In the genomic region with DNA sequence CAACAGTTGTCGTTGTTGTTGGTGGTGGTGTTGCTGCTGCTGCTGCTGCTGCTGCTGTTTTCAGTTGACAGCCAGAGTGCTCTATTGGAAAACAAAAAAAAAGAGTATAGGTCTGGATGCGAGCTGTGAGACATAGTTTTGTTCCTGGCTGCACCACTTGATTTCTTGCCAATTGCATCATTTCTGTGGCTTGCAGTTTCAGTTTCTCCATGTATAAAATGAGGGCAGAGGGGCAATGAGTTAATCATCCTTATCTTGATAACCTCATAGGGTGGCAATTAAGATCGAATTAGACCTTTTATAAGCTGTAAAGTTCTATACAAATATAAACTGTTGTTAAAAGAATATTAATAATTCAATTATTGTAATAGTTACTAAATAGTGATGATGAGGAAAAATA, we compare ENCODE assay signal across 16 cellular contexts.
DNase-seq lines count a peak whose midpoint lies in the region; ATAC-seq, FAIRE-seq and TF ChIP-seq lines count a peak whose summit lies in the region.
"Had no signal": no experiment of that assay in that cellular context is flagged by ENCODE, and none has a peak within 500 bp of the region (broad histone marks: within the 10 kb centered on the region; RNA-seq: fewer than 3 reads in every experiment).

No MANE protein-coding gene starts in this region.

- H3K36me3 ChIP-seq in right atrium auricular region = no peaks in the 10 kb centered on the region
- no peaks in the 10 kb centered on the region for H3K36me3 ChIP-seq in mucosa of descending colon (ENCODE audit: low read depth)
- H3K36me3 ChIP-seq in HepG2 (replicated peaks in 1 of 2; ENCODE audit: control insufficient read depth in 1 of 2, insufficient read depth in 2 of 2, low read length in 2 of 2) = no peaks in the 10 kb centered on the region
- H3K36me3 ChIP-seq: neutrophil, sigmoid colon, upper lobe of left lung had no signal

- H3K4me1 ChIP-seq in right atrium auricular region (no peaks in the 10 kb centered on the region), mucosa of descending colon (ENCODE audit: low read depth) (no peaks in the 10 kb centered on the region), HepG2 (ENCODE audit: insufficient read depth, low read length) (no peaks in the 10 kb centered on the region)
- H3K4me1 ChIP-seq: sigmoid colon had no signal

- no peaks in the 10 kb centered on the region for H3K27me3 ChIP-seq in right atrium auricular region
- no peaks in the 10 kb centered on the region for H3K27me3 ChIP-seq in HepG2 (ENCODE audit: control insufficient read depth in 1 of 2, insufficient read depth in 2 of 2, low read length in 2 of 2)
- H3K27me3 ChIP-seq: neutrophil, sigmoid colon, upper lobe of left lung had no signal

- H3K4me2 ChIP-seq in HepG2 (ENCODE audit: low read depth, low read length) = no peak overlapping the region

- ATAC-seq in Right ventricle myocardium superior (ENCODE audit: poor library complexity) = peak; percentile 71
- ATAC-seq in mucosa of descending colon = no peak
- ATAC-seq in HepG2 = no peak

- 5% methylated on average over 3 of the region's 3 CpGs for WGBS in HepG2 (ENCODE audit: low lambda C conversion rate)

- no peak overlapping the region for H3K9ac ChIP-seq in HepG2 (ENCODE audit: insufficient read depth, low read depth, low read length)

- DNase-seq in Right ventricle myocardium superior = no peak
- no peak for DNase-seq in right atrium auricular region (ENCODE audit: low spot score)
- DNase-seq in OCI-M1 (lab: John Stamatoyannopoulos, UW) = peak; percentile 95
- DNase-seq in fibroblast of the aortic adventitia (ENCODE audit: low read depth) = peak; percentile 42
- no peak for DNase-seq in mucosa of descending colon
- DNase-seq in HepG2 (ENCODE audit: low spot score) = no peak
- no peak for DNase-seq in retina
- no peak for DNase-seq in kidney tubule cell (ENCODE audit: low spot score)
- DNase-seq: activated effector memory CD4-positive, alpha-beta T cell treated with anti-CD3 and anti-CD28 coated beads, Interleukin-2, amount 50 U/mL, for 16 hours; NCI-H226; sigmoid colon; stimulated activated CD4-positive, alpha-beta T cell treated with anti-CD3 and anti-CD28 coated beads, Interleukin-4, amount 100 ng/mL, for 24 hours; upper lobe of left lung had no signal

- H3K9me3 ChIP-seq in right atrium auricular region (no peaks in the 10 kb centered on the region), mucosa of descending colon (no peaks in the 10 kb centered on the region), HepG2 (ENCODE audit: low read length) (no peaks in the 10 kb centered on the region)
- H3K9me3 ChIP-seq: neutrophil, sigmoid colon, upper lobe of left lung had no signal

- TF ChIP-seq POLR2A in HepG2 (IDR thresholded peaks at IDR 0.05; ENCODE audit: insufficient read depth in 1 of 2, low read depth in 2 of 2, low read length in 2 of 2) = no peak

- H4K20me1 ChIP-seq in HepG2 (ENCODE audit: insufficient read depth, low read length) = no peaks in the 10 kb centered on the region

- H3K27ac ChIP-seq in right atrium auricular region (no peak overlapping the region), HepG2 (ENCODE audit: extremely low read length, insufficient read depth, low read length) (no peak overlapping the region)
- H3K27ac ChIP-seq: neutrophil, upper lobe of left lung, VCaP had no signal

- TF ChIP-seq CTCF in right atrium auricular region (IDR thresholded peaks at IDR 0.05) = no peak
- no peak for TF ChIP-seq CTCF in fibroblast of the aortic adventitia (IDR thresholded peaks at IDR 0.05; ENCODE audit: insufficient read depth, low read length)
- TF ChIP-seq CTCF in mucosa of descending colon (IDR thresholded peaks at IDR 0.05) = no peak
- no peak for TF ChIP-seq CTCF in HepG2 (CRISPR knock-in tag; IDR thresholded peaks at IDR 0.05)

- FAIRE-seq in HepG2 (lab: Jason Lieb, UNC) = no peak
- FAIRE-seq: frontal cortex had no signal

- intact Hi-C loops in Right ventricle myocardium superior (cut with DNase I) (no loop called here), mucosa of descending colon (cut with DNase I, micrococcal nuclease) (no loop called here), HepG2 (cut with micrococcal nuclease; ENCODE audit: unreplicated experiment) (no loop called here)

- in situ Hi-C loops in HepG2 (cut with HindIII; ENCODE audit: extremely low pct_ligation_motif_present, low pct_unique_long_range_greater_than_20kb) = no loop called here

- H2AFZ ChIP-seq in HepG2 (ENCODE audit: low read length) = no peak overlapping the region

- no peak for TF ChIP-seq RAD21 in HepG2 (CRISPR knock-in tag; IDR thresholded peaks at IDR 0.05)

- TF ChIP-seq EP300 in HepG2 (IDR thresholded peaks at IDR 0.05; ENCODE audit: low read depth in 2 of 2, low read length in 2 of 2) (no peak), HepG2 (CRISPR knock-in tag; IDR thresholded peaks at IDR 0.05; ENCODE audit: borderline replicate concordance) (no peak)

- H3K79me2 ChIP-seq in HepG2 (ENCODE audit: insufficient read depth, low read length) = no peaks in the 10 kb centered on the region

- CTCF ChIA-PET in HepG2 (lab: Yijun Ruan, JAX; ENCODE audit: low intra/inter-chr PET ratio, low total read pairs) = no interaction called here

- H3K4me3 ChIP-seq in right atrium auricular region = no peak overlapping the region
- no peak overlapping the region for H3K4me3 ChIP-seq in fibroblast of the aortic adventitia (ENCODE audit: low read depth, low read length)
- H3K4me3 ChIP-seq in mucosa of descending colon = no peak overlapping the region
- no peak overlapping the region for H3K4me3 ChIP-seq in HepG2 (replicated peaks in 1 of 3; ENCODE audit: insufficient read depth in 1 of 3, low read depth in 2 of 3, low read length in 3 of 3)
- H3K4me3 ChIP-seq: sigmoid colon, upper lobe of left lung had no signal

- POLR2A ChIA-PET in HepG2 (lab: Yijun Ruan, JAX) = no interaction called here

- no TSS peak for BruUV-seq in HepG2 (replicated peaks; lab: Mats Ljungman, UMichigan)

TF ChIP-seq in HepG2, 621 proteins besides CTCF, POLR2A, EP300 and RAD21:
- TF ChIP-seq ZNF564 (CRISPR knock-in tag; IDR thresholded peaks at IDR 0.05) (no peak), PITX1 (CRISPR knock-in tag; IDR thresholded peaks at IDR 0.05) (no peak), REXO4 (CRISPR knock-in tag; IDR thresholded peaks at IDR 0.05; ENCODE audit: borderline replicate concordance) (no peak), ZFP37 (CRISPR knock-in tag; IDR thresholded peaks at IDR 0.05; ENCODE audit: borderline replicate concordance) (no peak), NKX3-1 (CRISPR knock-in tag; IDR thresholded peaks at IDR 0.05) (no peak), CCAR2 (optimal IDR thresholded peaks at IDR 0.05; ENCODE audit: low read depth, low read length) (no peak), BRD4 (CRISPR knock-in tag; IDR thresholded peaks at IDR 0.05) (no peak), RBM39 (IDR thresholded peaks at IDR 0.05; ENCODE audit: low read depth, low read length, poor library complexity, severe bottlenecking) (no peak), ZNF746 (CRISPR knock-in tag; IDR thresholded peaks at IDR 0.05) (no peak)
- TF ChIP-seq, protein P1, sequence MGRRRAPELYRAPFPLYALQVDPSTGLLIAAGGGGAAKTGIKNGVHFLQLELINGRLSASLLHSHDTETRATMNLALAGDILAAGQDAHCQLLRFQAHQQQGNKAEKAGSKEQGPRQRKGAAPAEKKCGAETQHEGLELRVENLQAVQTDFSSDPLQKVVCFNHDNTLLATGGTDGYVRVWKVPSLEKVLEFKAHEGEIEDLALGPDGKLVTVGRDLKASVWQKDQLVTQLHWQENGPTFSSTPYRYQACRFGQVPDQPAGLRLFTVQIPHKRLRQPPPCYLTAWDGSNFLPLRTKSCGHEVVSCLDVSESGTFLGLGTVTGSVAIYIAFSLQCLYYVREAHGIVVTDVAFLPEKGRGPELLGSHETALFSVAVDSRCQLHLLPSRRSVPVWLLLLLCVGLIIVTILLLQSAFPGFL (CRISPR knock-in tag; IDR thresholded peaks at IDR 0.05) = no peak

Comparison
In these comparisons a context has a peak if more than half of its experiments do, and no peak if none do; other contexts are left out.
1. DNase-seq: peak in OCI-M1 (single experiment) and fibroblast of the aortic adventitia (single experiment); none in Right ventricle myocardium superior (single experiment), right atrium auricular region (single experiment), mucosa of descending colon (0 of 3), HepG2 (single experiment), retina (single experiment) and kidney tubule cell (single experiment).